10 cellular contexts compared by ENCODE assay signal in genomic region chr2:238728322-238729260, GRCh38.
DNase-seq lines count a peak whose midpoint lies in the region; ATAC-seq and TF ChIP-seq lines count a peak whose summit lies in the region.
"Had no signal": no experiment of that assay in that cellular context is flagged by ENCODE, and none has a peak within 500 bp of the region (broad histone marks: within the 10 kb centered on the region; RNA-seq: fewer than 3 reads in every experiment).

No MANE protein-coding gene starts in this region.

- H3K9me3 ChIP-seq in adrenal gland (replicated peaks in 1 of 3) (no peaks in the 10 kb centered on the region), PC-3 (ENCODE audit: low read length) (no peaks in the 10 kb centered on the region)

- no peaks in the 10 kb centered on the region for H3K9me2 ChIP-seq in PC-3 (replicated peaks; ENCODE audit: low read length)

- TF ChIP-seq CTCF in adrenal gland (IDR thresholded peaks at IDR 0.05): no peak
- no peak for TF ChIP-seq CTCF in foreskin keratinocyte (conservative IDR thresholded peaks at IDR 0.05)
- no peak for TF ChIP-seq CTCF in osteocyte (IDR thresholded peaks at IDR 0.05)
- no peak for TF ChIP-seq CTCF in PC-3 (conservative IDR thresholded peaks at IDR 0.05; ENCODE audit: low read depth, low read length)

- ATAC-seq in foreskin keratinocyte (peak; percentile 64), PC-3 (no peak), GM19395 (IDR thresholded peaks at IDR 0.05; ENCODE audit: unreplicated experiment) (no peak)
- ATAC-seq: naive thymus-derived CD4-positive, alpha-beta T cell had no signal

- no peak overlapping the region for H3K9ac ChIP-seq in PC-3 (ENCODE audit: low read length)

- peaks cover 2% of the 10 kb centered on the region for H3K4me1 Mint-ChIP-seq in osteocyte (ENCODE audit: unreplicated experiment)
- H3K4me1 Mint-ChIP-seq: B cell had no signal

- H3K27me3 ChIP-seq in adrenal gland (no peaks in the 10 kb centered on the region), foreskin keratinocyte (no peaks in the 10 kb centered on the region), PC-3 (ENCODE audit: low read length) (no peaks in the 10 kb centered on the region)

- H3K4me3 ChIP-seq in adrenal gland: no peak overlapping the region
- H3K4me3 ChIP-seq in PC-3 (ENCODE audit: low read length): no peak overlapping the region

- peak overlapping the region in 3 of 5 donors; percentile 11 to 83 (median 40) for H3K27ac ChIP-seq in adrenal gland
- peak overlapping the region; percentile 51 for H3K27ac ChIP-seq in foreskin keratinocyte
- H3K27ac ChIP-seq in PC-3 (ENCODE audit: low read length): no peak overlapping the region

- intact Hi-C loops in adrenal gland (cut with DNase I): no loop called here
- intact Hi-C loops in PC-3 (cut with micrococcal nuclease): loop anchor here (10.0 kb wide), 1 partner anchor 246 kb away; no protein-coding TSS in a partner anchor

- H3K36me3 ChIP-seq in adrenal gland (replicated peaks in 1 of 2): no peaks in the 10 kb centered on the region
- H3K36me3 ChIP-seq in PC-3 (ENCODE audit: low read depth, low read length): no peaks in the 10 kb centered on the region

- CTCF ChIA-PET in PC-3 (lab: Charles Lee): interaction anchor here (0.6 kb wide), 1 partner anchor 215 kb away, joined by 4 read pairs; no protein-coding TSS in a partner anchor

- BruUV-seq in PC-3 (replicated peaks; lab: Mats Ljungman, UMichigan): no TSS peak

- TF ChIP-seq POLR2A in adrenal gland (IDR thresholded peaks at IDR 0.05): no peak

- in situ Hi-C loops in KBM-7 (cut with MboI; ENCODE audit: low pct_unique_long_range_greater_than_20kb, low sequenced_read_pairs): no loop called here

- H3K36me3 Mint-ChIP-seq in osteocyte (ENCODE audit: unreplicated experiment): no peaks in the 10 kb centered on the region
- H3K36me3 Mint-ChIP-seq: naive thymus-derived CD4-positive, alpha-beta T cell had no signal

- H3F3A ChIP-seq in PC-3 (ENCODE audit: low read length, unreplicated experiment): no peaks in the 10 kb centered on the region

- no peak overlapping the region for H2AFZ ChIP-seq in PC-3 (ENCODE audit: low read length)

- no peak overlapping the region for H3K4me2 ChIP-seq in PC-3 (ENCODE audit: low read length)

- POLR2A ChIA-PET in PC-3 (lab: Charles Lee; ENCODE audit: unreplicated experiment): interaction anchor here (0.6 kb wide), 1 partner anchor 352 kb away, joined by 3 read pairs; no protein-coding TSS in a partner anchor

- H3K9me3 Mint-ChIP-seq in osteocyte (ENCODE audit: unreplicated experiment): peaks cover under 1% of the 10 kb centered on the region

- no peaks in the 10 kb centered on the region for H3K79me2 ChIP-seq in PC-3 (ENCODE audit: low read length)

- peaks cover 0 to 12% of the 10 kb centered on the region in 2 donors for H3K4me1 ChIP-seq in adrenal gland (replicated peaks in 1 of 2)
- H3K4me1 ChIP-seq in foreskin keratinocyte: no peaks in the 10 kb centered on the region
- H3K4me1 ChIP-seq in PC-3 (ENCODE audit: insufficient read depth, low read length): no peaks in the 10 kb centered on the region

- WGBS in adrenal gland, 4 donors: 56 to 60% (median 56%) methylated on average over 14 of the region's 14 CpGs

- DNase-seq in AG08395 (ENCODE audit: low spot score): peak; percentile 84
- peak in 1 of 7 donors; percentile 16 for DNase-seq in adrenal gland
- DNase-seq in foreskin keratinocyte: peak; percentile 86 to 92
- peak; percentile 73 for DNase-seq in osteocyte (ENCODE audit: extremely low spot score, unreplicated experiment)
- no peak for DNase-seq in PC-3
- no peak for DNase-seq in KBM-7
- DNase-seq in cerebellar cortex (ENCODE audit: low spot score): no peak
- DNase-seq: naive thymus-derived CD4-positive, alpha-beta T cell had no signal

- H3K4me3 Mint-ChIP-seq in osteocyte (ENCODE audit: unreplicated experiment): no peak overlapping the region
- H3K4me3 Mint-ChIP-seq: B cell; naive thymus-derived CD4-positive, alpha-beta T cell had no signal

- H3K27ac Mint-ChIP-seq in osteocyte (ENCODE audit: unreplicated experiment): no peak overlapping the region
- H3K27ac Mint-ChIP-seq: B cell; naive thymus-derived CD4-positive, alpha-beta T cell had no signal

- H3K27me3 Mint-ChIP-seq in osteocyte (ENCODE audit: unreplicated experiment): peaks cover 2% of the 10 kb centered on the region
- H3K27me3 Mint-ChIP-seq: B cell had no signal

- H4K20me1 ChIP-seq in PC-3 (ENCODE audit: low read length): no peaks in the 10 kb centered on the region

Comparison
In these comparisons a context has a peak if more than half of its experiments do, and no peak if none do; other contexts are left out.
1. DNase-seq: peak in AG08395 (single experiment), foreskin keratinocyte (2 of 2) and osteocyte (single experiment); none in PC-3 (single experiment), KBM-7 (single experiment) and cerebellar cortex (single experiment).